In genomic region chr2:217160103-217160502, GRCh38 we compare ENCODE assay signal across 25 cellular contexts.
DNase-seq lines count a peak whose midpoint lies in the region; ATAC-seq, FAIRE-seq and TF ChIP-seq lines count a peak whose summit lies in the region.
"Had no signal": no experiment of that assay in that cellular context is flagged by ENCODE, and none has a peak within 500 bp of the region (broad histone marks: within the 10 kb centered on the region; RNA-seq: fewer than 3 reads in every experiment).

No MANE protein-coding gene starts in this region.

- no peak for FAIRE-seq in urothelium cell line (lab: Jason Lieb, UNC)

- no peak overlapping the region for H3K9ac ChIP-seq in SK-N-SH

- no peaks in the 10 kb centered on the region for H3K36me3 Mint-ChIP-seq in MCF 10A (ENCODE audit: insufficient read depth, unreplicated experiment)
- H3K36me3 Mint-ChIP-seq in activated CD8-positive, alpha-beta memory T cell treated with anti-CD3 and anti-CD28 coated beads, Interleukin-2, amount 10 ng/mL, durations not matched to agents 7 days and 5 days: no peaks in the 10 kb centered on the region

- H3K4me1 ChIP-seq in breast epithelium (no peaks in the 10 kb centered on the region), SK-N-SH (ENCODE audit: control insufficient read depth in 1 of 2, insufficient read depth in 2 of 2, low read depth in 1 of 2, low read length in 1 of 2) (peaks cover 0 to 11% of the 10 kb centered on the region in 2 experiments; a peak in 2 of 4 replicates)

- DNase-seq in MCF 10A (ENCODE audit: unreplicated experiment) (peak; percentile 38), breast epithelium (ENCODE audit: low spot score in 2 of 2) (no peak), SK-N-SH (no peak), glomerular visceral epithelial cell (ENCODE audit: extremely low spot score) (peak; percentile 40), urothelium cell line (ENCODE audit: low spot score) (peak; percentile 45), GM19240 (ENCODE audit: insufficient read length, low spot score) (no peak)
- DNase-seq in activated CD8-positive, alpha-beta memory T cell treated with anti-CD3 and anti-CD28 coated beads, Interleukin-2, amount 10 ng/mL, durations not matched to agents 7 days and 5 days: no peak
- DNase-seq: activated CD8-positive, alpha-beta T cell treated with anti-CD3 and anti-CD28 coated beads, Interleukin-2, amount 10 ng/mL, durations not matched to agents 7 days and 5 days; activated naive CD4-positive, alpha-beta T cell treated with Interleukin-2 at 50 U/mL for 16 hours; activated T-cell treated with anti-CD3 and anti-CD28 coated beads, Interleukin-2, amount 50 U/mL, for 4 hours; anterior cingulate cortex; COR-L47; left lung; mucosa of descending colon; NCI-H1417; NCI-H2107; NCI-H510A; stimulated activated CD8-positive, alpha-beta memory T cell treated with anti-CD3 and anti-CD28 coated beads, Interleukin-4, amount 100 ng/mL, for 48 hours; T1000; uterus had no signal

- no peak for TF ChIP-seq RAD21 in SK-N-SH (IDR thresholded peaks at IDR 0.05; ENCODE audit: low read length)

- no peaks in the 10 kb centered on the region for H3K79me2 ChIP-seq in SK-N-SH (ENCODE audit: insufficient read depth)

- H3K4me3 ChIP-seq in breast epithelium (no peak overlapping the region), SK-N-SH (ENCODE audit: low read depth in 2 of 2, low read length in 1 of 2) (no peak overlapping the region)
- H3K4me3 ChIP-seq: esophagus muscularis mucosa, left lung, mucosa of descending colon, uterus had no signal

- POLR2A ChIA-PET in MCF 10A (lab: Yijun Ruan, JAX) (interaction anchor here (0.6 to 1.0 kb wide), 2 partner anchors 230 to 478 kb away, joined by 3 to 4 read pairs; no protein-coding TSS in a partner anchor), SK-N-SH (lab: Yijun Ruan, JAX) (no interaction called here)

- H3K36me3 ChIP-seq in breast epithelium: no peaks in the 10 kb centered on the region
- H3K36me3 ChIP-seq in SK-N-SH (replicated peaks in 1 of 2; ENCODE audit: control insufficient read depth in 1 of 2, insufficient read depth in 2 of 2, low read length in 1 of 2): no peaks in the 10 kb centered on the region
- H3K36me3 ChIP-seq: esophagus muscularis mucosa, left lung, uterus had no signal

- H3K27me3 ChIP-seq in breast epithelium (no peaks in the 10 kb centered on the region), SK-N-SH (ENCODE audit: insufficient read depth) (no peaks in the 10 kb centered on the region)
- H3K27me3 ChIP-seq: esophagus muscularis mucosa, uterus had no signal

- TF ChIP-seq POLR2A in breast epithelium (IDR thresholded peaks at IDR 0.05): no peak

- 62% methylated on average over 3 of the region's 3 CpGs for WGBS in SK-N-SH (ENCODE audit: low lambda C conversion rate)

- no peaks in the 10 kb centered on the region for H4K20me1 ChIP-seq in SK-N-SH (ENCODE audit: insufficient read depth)

- CTCF ChIA-PET in MCF 10A (lab: Yijun Ruan, JAX) (interaction anchor here (0.6 to 2.8 kb wide), 5 partner anchors 11 to 642 kb away, joined by 3 to 12 read pairs (median 3); no protein-coding TSS in a partner anchor), SK-N-SH (lab: Yijun Ruan, JAX) (interaction anchor here (0.6 to 1.8 kb wide), 3 partner anchors 168 to 563 kb away, joined by 3 to 5 read pairs (median 4); no protein-coding TSS in a partner anchor)
- CTCF ChIA-PET in activated CD8-positive, alpha-beta memory T cell treated with anti-CD3 and anti-CD28 coated beads, Interleukin-2, amount 10 ng/mL, durations not matched to agents 7 days and 5 days (lab: Charles Lee): no interaction called here

- H3K9me2 ChIP-seq in SK-N-SH: no peaks in the 10 kb centered on the region

- no peaks in the 10 kb centered on the region for H3K27me3 Mint-ChIP-seq in MCF 10A (ENCODE audit: insufficient read depth, unreplicated experiment)
- peaks cover 5% of the 10 kb centered on the region for H3K27me3 Mint-ChIP-seq in activated CD8-positive, alpha-beta memory T cell treated with anti-CD3 and anti-CD28 coated beads, Interleukin-2, amount 10 ng/mL, durations not matched to agents 7 days and 5 days

- no peak overlapping the region for H3K27ac Mint-ChIP-seq in MCF 10A (ENCODE audit: low read depth, unreplicated experiment)
- H3K27ac Mint-ChIP-seq in activated CD8-positive, alpha-beta memory T cell treated with anti-CD3 and anti-CD28 coated beads, Interleukin-2, amount 10 ng/mL, durations not matched to agents 7 days and 5 days: no peak overlapping the region
- H3K27ac Mint-ChIP-seq: activated CD8-positive, alpha-beta T cell treated with anti-CD3 and anti-CD28 coated beads, Interleukin-2, amount 10 ng/mL, durations not matched to agents 7 days and 5 days had no signal

- TF ChIP-seq EP300 in SK-N-SH (IDR thresholded peaks at IDR 0.05; ENCODE audit: borderline replicate concordance in 1 of 2, low read depth in 1 of 2, low read length in 1 of 2): no peak; a peak in 1 of 4 replicates

- H3K27ac ChIP-seq in breast epithelium (no peak overlapping the region), SK-N-SH (ENCODE audit: low read depth in 2 of 2, low read length in 1 of 2) (no peak overlapping the region)
- H3K27ac ChIP-seq: 22Rv1, esophagus muscularis mucosa, left lung had no signal

- H3K9me3 Mint-ChIP-seq in MCF 10A (ENCODE audit: unreplicated experiment): no peaks in the 10 kb centered on the region
- no peaks in the 10 kb centered on the region for H3K9me3 Mint-ChIP-seq in activated CD8-positive, alpha-beta memory T cell treated with anti-CD3 and anti-CD28 coated beads, Interleukin-2, amount 10 ng/mL, durations not matched to agents 7 days and 5 days (ENCODE audit: low read depth)
- H3K9me3 Mint-ChIP-seq: activated T-cell treated with anti-CD3 and anti-CD28 coated beads, Interleukin-2, amount 50 U/mL, for 4 hours had no signal

- H3K4me3 Mint-ChIP-seq in MCF 10A (ENCODE audit: unreplicated experiment): no peak overlapping the region
- no peak overlapping the region for H3K4me3 Mint-ChIP-seq in activated CD8-positive, alpha-beta memory T cell treated with anti-CD3 and anti-CD28 coated beads, Interleukin-2, amount 10 ng/mL, durations not matched to agents 7 days and 5 days
- H3K4me3 Mint-ChIP-seq: activated CD8-positive, alpha-beta T cell treated with anti-CD3 and anti-CD28 coated beads, Interleukin-2, amount 10 ng/mL, durations not matched to agents 7 days and 5 days; activated T-cell treated with anti-CD3 and anti-CD28 coated beads, Interleukin-2, amount 50 U/mL, for 4 hours had no signal

- no peak for ATAC-seq in GM19324 (IDR thresholded peaks at IDR 0.05; ENCODE audit: low FRiP score, unreplicated experiment)
- ATAC-seq in activated CD8-positive, alpha-beta memory T cell treated with anti-CD3 and anti-CD28 coated beads, Interleukin-2, amount 10 ng/mL, durations not matched to agents 7 days and 5 days: no peak
- ATAC-seq: activated CD4-positive, CD25-positive, alpha-beta regulatory T cell treated with anti-CD3 and anti-CD28 coated beads, Interleukin-2, amount 50 U/mL, for 24 hours; activated CD8-positive, alpha-beta T cell treated with anti-CD3 and anti-CD28 coated beads, Interleukin-2, amount 10 ng/mL, durations not matched to agents 7 days and 5 days; activated T-cell treated with anti-CD3 and anti-CD28 coated beads, Interleukin-2, amount 50 U/mL, for 4 hours; left lung; mucosa of descending colon; Panc1 had no signal

- intact Hi-C loops in MCF 10A (cut with micrococcal nuclease): no loop called here
- intact Hi-C loops in breast epithelium (cut with DNase I; ENCODE audit: low total_unique reads): no loop called here

- no peaks in the 10 kb centered on the region for H3F3A ChIP-seq in SK-N-SH (replicated peaks; ENCODE audit: insufficient read depth)

- BruUV-seq in MCF 10A (replicated peaks; lab: Mats Ljungman, UMichigan): no TSS peak

- TF ChIP-seq CTCF in MCF 10A (IDR thresholded peaks at IDR 0.05; ENCODE audit: unreplicated experiment) (no peak), breast epithelium (IDR thresholded peaks at IDR 0.05) (no peak), SK-N-SH (IDR thresholded peaks at IDR 0.05) (no peak)

- peaks cover 6% of the 10 kb centered on the region for H3K4me1 Mint-ChIP-seq in MCF 10A (ENCODE audit: insufficient read depth, unreplicated experiment)
- peaks cover 10% of the 10 kb centered on the region for H3K4me1 Mint-ChIP-seq in activated CD8-positive, alpha-beta memory T cell treated with anti-CD3 and anti-CD28 coated beads, Interleukin-2, amount 10 ng/mL, durations not matched to agents 7 days and 5 days

- no peak overlapping the region for H2AFZ ChIP-seq in SK-N-SH (ENCODE audit: low read depth)

- H3K9me3 ChIP-seq in breast epithelium (no peaks in the 10 kb centered on the region), SK-N-SH (no peaks in the 10 kb centered on the region)
- H3K9me3 ChIP-seq: esophagus muscularis mucosa, left lung, mucosa of descending colon, uterus had no signal

- no peak overlapping the region for H3K4me2 ChIP-seq in SK-N-SH

TF ChIP-seq in SK-N-SH, 30 proteins besides CTCF, POLR2A, EP300 and RAD21 (continues in another document):
- TF ChIP-seq IRF3 (IDR thresholded peaks at IDR 0.05; ENCODE audit: low read depth, low read length) (no peak), FOSL2 (IDR thresholded peaks at IDR 0.05; ENCODE audit: borderline replicate concordance, low read depth) (peak; percentile 53; the same call in 1 of the 2 replicates), PBX3 (IDR thresholded peaks at IDR 0.05) (peak; percentile 73), SMC3 (IDR thresholded peaks at IDR 0.05; ENCODE audit: low read depth, low read length) (no peak), NRF1 (IDR thresholded peaks at IDR 0.05; ENCODE audit: low read depth, low read length) (no peak), GABPA (IDR thresholded peaks at IDR 0.05; ENCODE audit: low read depth) (no peak), YY1 (IDR thresholded peaks at IDR 0.05; ENCODE audit: low read depth) (no peak), FOXJ3 (CRISPR knock-in tag; IDR thresholded peaks at IDR 0.05) (no peak), GATA2 (CRISPR knock-in tag; IDR thresholded peaks at IDR 0.05) (no peak)

Comparison
In these comparisons a context has a peak if more than half of its experiments do, and no peak if none do; other contexts are left out.
1. DNase-seq: peak in MCF 10A (single experiment), glomerular visceral epithelial cell (single experiment) and urothelium cell line (single experiment); none in breast epithelium (0 of 2), SK-N-SH (single experiment), activated CD8-positive, alpha-beta memory T cell treated with anti-CD3 and anti-CD28 coated beads, Interleukin-2, amount 10 ng/mL, durations not matched to agents 7 days and 5 days (single experiment) and GM19240 (single experiment).